1 cellular context compared by ENCODE assay signal in the genomic region with DNA sequence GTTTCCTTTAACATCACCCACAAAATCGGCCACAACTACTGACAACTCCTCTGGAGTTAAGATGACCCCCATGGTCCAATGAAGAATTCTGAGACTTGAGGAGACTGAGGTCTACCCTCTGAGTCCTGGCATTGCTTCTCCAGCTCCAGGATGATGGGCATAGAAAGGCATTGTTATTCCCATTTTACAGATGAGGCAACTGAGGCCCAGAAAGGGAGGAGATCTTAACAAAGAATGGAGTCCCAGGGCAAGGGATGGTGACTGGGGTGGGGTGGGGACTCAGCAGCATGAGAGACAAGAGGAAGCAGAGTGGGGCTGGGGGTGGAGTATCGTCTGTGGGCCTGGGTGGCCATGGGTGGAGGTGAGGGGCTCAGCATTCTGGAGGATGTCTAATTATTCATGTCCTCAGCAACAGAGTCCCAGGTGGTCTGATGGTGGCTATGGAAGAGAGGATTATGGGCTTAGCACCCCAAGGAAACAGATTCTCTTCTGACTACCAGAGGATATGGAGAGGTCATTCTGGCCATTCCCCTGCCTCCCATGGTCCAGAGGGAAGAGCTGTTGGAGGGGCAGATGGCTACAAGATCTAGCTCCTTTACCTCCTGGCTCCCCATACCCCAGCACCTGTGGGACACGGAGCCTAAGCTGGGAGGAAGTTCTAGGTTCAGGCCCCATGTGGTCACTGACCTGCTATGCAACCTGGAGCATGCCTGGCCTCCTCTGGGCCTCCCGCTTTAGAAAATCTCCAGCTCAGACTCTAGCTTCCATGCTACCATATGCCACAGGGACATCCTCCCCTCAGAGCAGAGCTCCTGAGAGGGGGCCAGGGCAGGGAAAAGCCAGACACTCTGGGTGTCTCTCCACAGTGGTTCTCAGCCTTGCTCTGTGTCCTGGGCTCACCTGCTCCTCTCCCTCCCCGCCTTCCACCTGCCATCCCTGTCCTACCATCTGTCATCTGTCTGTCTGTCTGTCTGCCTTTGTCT.
TF ChIP-seq lines count a peak whose summit lies in the region.

No MANE protein-coding gene starts in this region.

TF ChIP-seq in GM23338, 12 proteins besides CTCF, POLR2A, EP300 and RAD21 (continued from another document):
- TF ChIP-seq, protein P1, sequence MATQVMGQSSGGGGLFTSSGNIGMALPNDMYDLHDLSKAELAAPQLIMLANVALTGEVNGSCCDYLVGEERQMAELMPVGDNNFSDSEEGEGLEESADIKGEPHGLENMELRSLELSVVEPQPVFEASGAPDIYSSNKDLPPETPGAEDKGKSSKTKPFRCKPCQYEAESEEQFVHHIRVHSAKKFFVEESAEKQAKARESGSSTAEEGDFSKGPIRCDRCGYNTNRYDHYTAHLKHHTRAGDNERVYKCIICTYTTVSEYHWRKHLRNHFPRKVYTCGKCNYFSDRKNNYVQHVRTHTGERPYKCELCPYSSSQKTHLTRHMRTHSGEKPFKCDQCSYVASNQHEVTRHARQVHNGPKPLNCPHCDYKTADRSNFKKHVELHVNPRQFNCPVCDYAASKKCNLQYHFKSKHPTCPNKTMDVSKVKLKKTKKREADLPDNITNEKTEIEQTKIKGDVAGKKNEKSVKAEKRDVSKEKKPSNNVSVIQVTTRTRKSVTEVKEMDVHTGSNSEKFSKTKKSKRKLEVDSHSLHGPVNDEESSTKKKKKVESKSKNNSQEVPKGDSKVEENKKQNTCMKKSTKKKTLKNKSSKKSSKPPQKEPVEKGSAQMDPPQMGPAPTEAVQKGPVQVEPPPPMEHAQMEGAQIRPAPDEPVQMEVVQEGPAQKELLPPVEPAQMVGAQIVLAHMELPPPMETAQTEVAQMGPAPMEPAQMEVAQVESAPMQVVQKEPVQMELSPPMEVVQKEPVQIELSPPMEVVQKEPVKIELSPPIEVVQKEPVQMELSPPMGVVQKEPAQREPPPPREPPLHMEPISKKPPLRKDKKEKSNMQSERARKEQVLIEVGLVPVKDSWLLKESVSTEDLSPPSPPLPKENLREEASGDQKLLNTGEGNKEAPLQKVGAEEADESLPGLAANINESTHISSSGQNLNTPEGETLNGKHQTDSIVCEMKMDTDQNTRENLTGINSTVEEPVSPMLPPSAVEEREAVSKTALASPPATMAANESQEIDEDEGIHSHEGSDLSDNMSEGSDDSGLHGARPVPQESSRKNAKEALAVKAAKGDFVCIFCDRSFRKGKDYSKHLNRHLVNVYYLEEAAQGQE (IDR thresholded peaks at IDR 0.05; ENCODE audit: unreplicated experiment) = no peak
- no peak for TF ChIP-seq NANOG (IDR thresholded peaks at IDR 0.05; ENCODE audit: borderline replicate concordance)
- TF ChIP-seq, protein P2, sequence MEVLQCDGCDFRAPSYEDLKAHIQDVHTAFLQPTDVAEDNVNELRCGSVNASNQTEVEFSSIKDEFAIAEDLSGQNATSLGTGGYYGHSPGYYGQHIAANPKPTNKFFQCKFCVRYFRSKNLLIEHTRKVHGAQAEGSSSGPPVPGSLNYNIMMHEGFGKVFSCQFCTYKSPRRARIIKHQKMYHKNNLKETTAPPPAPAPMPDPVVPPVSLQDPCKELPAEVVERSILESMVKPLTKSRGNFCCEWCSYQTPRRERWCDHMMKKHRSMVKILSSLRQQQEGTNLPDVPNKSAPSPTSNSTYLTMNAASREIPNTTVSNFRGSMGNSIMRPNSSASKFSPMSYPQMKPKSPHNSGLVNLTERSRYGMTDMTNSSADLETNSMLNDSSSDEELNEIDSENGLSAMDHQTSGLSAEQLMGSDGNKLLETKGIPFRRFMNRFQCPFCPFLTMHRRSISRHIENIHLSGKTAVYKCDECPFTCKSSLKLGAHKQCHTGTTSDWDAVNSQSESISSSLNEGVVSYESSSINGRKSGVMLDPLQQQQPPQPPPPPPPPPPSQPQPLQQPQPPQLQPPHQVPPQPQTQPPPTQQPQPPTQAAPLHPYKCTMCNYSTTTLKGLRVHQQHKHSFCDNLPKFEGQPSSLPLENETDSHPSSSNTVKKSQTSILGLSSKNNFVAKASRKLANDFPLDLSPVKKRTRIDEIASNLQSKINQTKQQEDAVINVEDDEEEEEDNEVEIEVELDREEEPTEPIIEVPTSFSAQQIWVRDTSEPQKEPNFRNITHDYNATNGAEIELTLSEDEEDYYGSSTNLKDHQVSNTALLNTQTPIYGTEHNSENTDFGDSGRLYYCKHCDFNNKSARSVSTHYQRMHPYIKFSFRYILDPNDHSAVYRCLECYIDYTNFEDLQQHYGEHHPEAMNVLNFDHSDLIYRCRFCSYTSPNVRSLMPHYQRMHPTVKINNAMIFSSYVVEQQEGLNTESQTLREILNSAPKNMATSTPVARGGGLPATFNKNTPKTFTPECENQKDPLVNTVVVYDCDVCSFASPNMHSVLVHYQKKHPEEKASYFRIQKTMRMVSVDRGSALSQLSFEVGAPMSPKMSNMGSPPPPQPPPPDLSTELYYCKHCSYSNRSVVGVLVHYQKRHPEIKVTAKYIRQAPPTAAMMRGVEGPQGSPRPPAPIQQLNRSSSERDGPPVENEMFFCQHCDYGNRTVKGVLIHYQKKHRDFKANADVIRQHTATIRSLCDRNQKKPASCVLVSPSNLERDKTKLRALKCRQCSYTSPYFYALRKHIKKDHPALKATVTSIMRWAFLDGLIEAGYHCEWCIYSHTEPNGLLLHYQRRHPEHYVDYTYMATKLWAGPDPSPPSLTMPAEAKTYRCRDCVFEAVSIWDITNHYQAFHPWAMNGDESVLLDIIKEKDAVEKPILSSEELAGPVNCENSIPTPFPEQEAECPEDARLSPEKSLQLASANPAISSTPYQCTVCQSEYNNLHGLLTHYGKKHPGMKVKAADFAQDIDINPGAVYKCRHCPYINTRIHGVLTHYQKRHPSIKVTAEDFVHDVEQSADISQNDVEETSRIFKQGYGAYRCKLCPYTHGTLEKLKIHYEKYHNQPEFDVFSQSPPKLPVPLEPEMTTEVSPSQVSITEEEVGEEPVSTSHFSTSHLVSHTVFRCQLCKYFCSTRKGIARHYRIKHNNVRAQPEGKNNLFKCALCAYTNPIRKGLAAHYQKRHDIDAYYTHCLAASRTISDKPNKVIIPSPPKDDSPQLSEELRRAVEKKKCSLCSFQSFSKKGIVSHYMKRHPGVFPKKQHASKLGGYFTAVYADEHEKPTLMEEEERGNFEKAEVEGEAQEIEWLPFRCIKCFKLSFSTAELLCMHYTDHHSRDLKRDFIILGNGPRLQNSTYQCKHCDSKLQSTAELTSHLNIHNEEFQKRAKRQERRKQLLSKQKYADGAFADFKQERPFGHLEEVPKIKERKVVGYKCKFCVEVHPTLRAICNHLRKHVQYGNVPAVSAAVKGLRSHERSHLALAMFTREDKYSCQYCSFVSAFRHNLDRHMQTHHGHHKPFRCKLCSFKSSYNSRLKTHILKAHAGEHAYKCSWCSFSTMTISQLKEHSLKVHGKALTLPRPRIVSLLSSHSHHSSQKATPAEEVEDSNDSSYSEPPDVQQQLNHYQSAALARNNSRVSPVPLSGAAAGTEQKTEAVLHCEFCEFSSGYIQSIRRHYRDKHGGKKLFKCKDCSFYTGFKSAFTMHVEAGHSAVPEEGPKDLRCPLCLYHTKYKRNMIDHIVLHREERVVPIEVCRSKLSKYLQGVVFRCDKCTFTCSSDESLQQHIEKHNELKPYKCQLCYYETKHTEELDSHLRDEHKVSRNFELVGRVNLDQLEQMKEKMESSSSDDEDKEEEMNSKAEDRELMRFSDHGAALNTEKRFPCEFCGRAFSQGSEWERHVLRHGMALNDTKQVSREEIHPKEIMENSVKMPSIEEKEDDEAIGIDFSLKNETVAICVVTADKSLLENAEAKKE (CRISPR knock-in tag; IDR thresholded peaks at IDR 0.05) = no peak
- TF ChIP-seq JUNB (IDR thresholded peaks at IDR 0.05; ENCODE audit: unreplicated experiment) = no peak
- TF ChIP-seq, protein P3, sequence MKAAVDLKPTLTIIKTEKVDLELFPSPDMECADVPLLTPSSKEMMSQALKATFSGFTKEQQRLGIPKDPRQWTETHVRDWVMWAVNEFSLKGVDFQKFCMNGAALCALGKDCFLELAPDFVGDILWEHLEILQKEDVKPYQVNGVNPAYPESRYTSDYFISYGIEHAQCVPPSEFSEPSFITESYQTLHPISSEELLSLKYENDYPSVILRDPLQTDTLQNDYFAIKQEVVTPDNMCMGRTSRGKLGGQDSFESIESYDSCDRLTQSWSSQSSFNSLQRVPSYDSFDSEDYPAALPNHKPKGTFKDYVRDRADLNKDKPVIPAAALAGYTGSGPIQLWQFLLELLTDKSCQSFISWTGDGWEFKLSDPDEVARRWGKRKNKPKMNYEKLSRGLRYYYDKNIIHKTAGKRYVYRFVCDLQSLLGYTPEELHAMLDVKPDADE (IDR thresholded peaks at IDR 0.05) = no peak
- TF ChIP-seq POLR2AphosphoS5 (IDR thresholded peaks at IDR 0.05; ENCODE audit: low read depth) = no peak
- TF ChIP-seq EZH2 (IDR thresholded peaks at IDR 0.05; ENCODE audit: low read depth, unreplicated experiment) = no peak
- no peak for TF ChIP-seq ZNF114 (CRISPR knock-in tag; IDR thresholded peaks at IDR 0.05)
